Comparison of ENCODE assay signal across 24 cellular contexts in the genomic region with DNA sequence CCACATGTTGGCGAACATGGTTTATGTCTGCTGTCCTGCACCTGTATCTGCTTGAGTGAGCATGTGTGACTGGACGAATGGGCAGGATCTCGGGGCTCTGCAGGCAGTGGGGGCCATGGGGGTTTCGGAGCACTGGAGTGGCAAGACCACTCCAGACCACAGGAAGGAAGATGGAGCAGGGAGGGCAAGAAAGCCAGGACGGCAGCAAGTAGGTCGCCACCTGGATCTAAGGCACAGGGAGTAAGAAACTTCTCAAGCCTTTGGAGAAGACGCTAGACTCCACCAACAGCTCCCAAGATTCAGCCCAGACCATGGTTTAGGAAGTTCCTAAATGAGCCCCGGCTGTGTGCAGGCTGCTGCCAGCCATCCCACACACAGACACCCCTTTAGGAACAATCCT.
"Had no signal": no experiment of that assay in that cellular context is flagged by ENCODE, and none has a peak within 500 bp of the region (broad histone marks: within the 10 kb centered on the region; RNA-seq: fewer than 3 reads in every experiment).

No MANE protein-coding gene starts in this region.

- H3K36me3 Mint-ChIP-seq: activated naive CD8-positive, alpha-beta T cell had no signal

- H3K4me3 ChIP-seq: left ventricle myocardium inferior, lung, mucosa of descending colon, psoas muscle, right atrium auricular region, testis, transverse colon had no signal

- H3K9me3 Mint-ChIP-seq: activated CD4-positive, alpha-beta memory T cell treated with anti-CD3 and anti-CD28 coated beads, Interleukin-2, amount 10 ng/mL, durations not matched to agents 7 days and 5 days; activated CD4-positive, alpha-beta T cell treated with anti-CD3 and anti-CD28 coated beads, Interleukin-2, amount 10 ng/mL, durations not matched to agents 7 days and 5 days; activated T-cell treated with anti-CD3 and anti-CD28 coated beads, Interleukin-2, amount 50 U/mL, for 4 hours; activated T-helper 2 cell treated with anti-CD3 and anti-CD28 coated beads, Interferon-gamma antibody, Interleukin-2, Interleukin-4, amounts not matched to agents 10 μg/mL and 5 μg/mL and 100 μg/mL, durations not matched to agents 14 hours and 24 hours and 36 hours; natural killer cell treated with Interleukin-12 subunit alpha and Interleukin-12 subunit beta and Interleukin-15 and Interleukin-18, amount 100 ng/mL, for 72 hours; T-helper 1 cell treated with Interleukin-12 subunit alpha and Interleukin-12 subunit beta and Interleukin-4 antibody, amounts not matched to agents 30 μg/mL and 1 μg/mL, for 36 hours; WTC11 had no signal

- H3K27ac Mint-ChIP-seq: activated CD4-positive, alpha-beta memory T cell treated with anti-CD3 and anti-CD28 coated beads, Interleukin-2, amount 10 ng/mL, durations not matched to agents 7 days and 5 days; activated CD4-positive, alpha-beta T cell treated with anti-CD3 and anti-CD28 coated beads, Interleukin-2, amount 10 ng/mL, durations not matched to agents 7 days and 5 days; activated T-helper 2 cell treated with anti-CD3 and anti-CD28 coated beads, Interferon-gamma antibody, Interleukin-2, Interleukin-4, amounts not matched to agents 10 μg/mL and 5 μg/mL and 100 μg/mL, durations not matched to agents 14 hours and 24 hours and 36 hours; natural killer cell treated with Interleukin-12 subunit alpha and Interleukin-12 subunit beta and Interleukin-15 and Interleukin-18, amount 100 ng/mL, for 72 hours; T-helper 1 cell treated with Interleukin-12 subunit alpha and Interleukin-12 subunit beta and Interleukin-4 antibody, amounts not matched to agents 30 μg/mL and 1 μg/mL, for 36 hours had no signal

- ATAC-seq: activated T-cell treated with anti-CD3 and anti-CD28 coated beads, Interleukin-2, amount 50 U/mL, for 4 hours; esophagus mucosa; foreskin keratinocyte; natural killer cell treated with Interleukin-12 subunit alpha and Interleukin-12 subunit beta and Interleukin-15 and Interleukin-18, amount 100 ng/mL, for 72 hours; WTC11 had no signal

- H3K4me1 ChIP-seq: foreskin keratinocyte, parathyroid adenoma, testis had no signal

- H3K27me3 ChIP-seq: foreskin keratinocyte, right atrium auricular region, testis, transverse colon had no signal

- H3K9me3 ChIP-seq: left ventricle myocardium inferior, mucosa of descending colon, psoas muscle, right atrium auricular region, testis, transverse colon had no signal

- H3K4me3 Mint-ChIP-seq: activated CD4-positive, alpha-beta memory T cell treated with anti-CD3 and anti-CD28 coated beads, Interleukin-2, amount 10 ng/mL, durations not matched to agents 7 days and 5 days; activated CD4-positive, alpha-beta T cell treated with anti-CD3 and anti-CD28 coated beads, Interleukin-2, amount 10 ng/mL, durations not matched to agents 7 days and 5 days; activated naive CD8-positive, alpha-beta T cell; activated T-cell treated with anti-CD3 and anti-CD28 coated beads, Interleukin-2, amount 50 U/mL, for 4 hours; natural killer cell treated with Interleukin-12 subunit alpha and Interleukin-12 subunit beta and Interleukin-15 and Interleukin-18, amount 100 ng/mL, for 72 hours; T-helper 1 cell treated with Interleukin-12 subunit alpha and Interleukin-12 subunit beta and Interleukin-4 antibody, amounts not matched to agents 30 μg/mL and 1 μg/mL, for 36 hours; WTC11 had no signal

- DNase-seq: activated CD4-positive, alpha-beta memory T cell treated with anti-CD3 and anti-CD28 coated beads, Interleukin-2, amount 10 ng/mL, durations not matched to agents 7 days and 5 days; activated CD4-positive, alpha-beta T cell treated with anti-CD3 and anti-CD28 coated beads for 1 hour; activated CD4-positive, alpha-beta T cell treated with anti-CD3 and anti-CD28 coated beads, Interleukin-2, amount 10 ng/mL, durations not matched to agents 7 days and 5 days; activated T-cell treated with anti-CD3 and anti-CD28 coated beads, Interleukin-2, amount 50 U/mL, for 4 hours; central memory CD4-positive, alpha-beta T cell; foreskin keratinocyte; left ventricle myocardium inferior; mucosa of descending colon; psoas muscle; stimulated activated CD4-positive, alpha-beta T cell treated with anti-CD3 and anti-CD28 coated beads, Interleukin-15, amount 100 ng/mL, for 24 hours; stimulated activated CD4-positive, alpha-beta T cell treated with anti-CD3 and anti-CD28 coated beads, Interleukin-2, amount 100 ng/mL, for 24 hours; stimulated activated naive CD4-positive, alpha-beta T cell treated with Interleukin-2 at 50 U/mL for 16 hours; T-helper 9 cell; transverse colon had no signal

- H2AFZ ChIP-seq: parathyroid adenoma had no signal

- H3K9ac ChIP-seq: parathyroid adenoma had no signal

- H3K27me3 Mint-ChIP-seq: activated CD4-positive, alpha-beta memory T cell treated with anti-CD3 and anti-CD28 coated beads, Interleukin-2, amount 10 ng/mL, durations not matched to agents 7 days and 5 days; activated CD4-positive, alpha-beta T cell treated with anti-CD3 and anti-CD28 coated beads, Interleukin-2, amount 10 ng/mL, durations not matched to agents 7 days and 5 days; activated naive CD8-positive, alpha-beta T cell; natural killer cell treated with Interleukin-12 subunit alpha and Interleukin-12 subunit beta and Interleukin-15 and Interleukin-18, amount 100 ng/mL, for 72 hours had no signal

- H3K27ac ChIP-seq: foreskin keratinocyte, left ventricle myocardium inferior, parathyroid adenoma, testis, transverse colon had no signal
